Comparison of ENCODE assay signal across 1 cellular context in genomic region chr1:36187800-36188593, GRCh38.
A peak's percentile ranks its signal among the peaks of the same experiment; 100 is the strongest.
TF ChIP-seq lines count a peak whose summit lies in the region.

No MANE protein-coding gene starts in this region.

TF ChIP-seq in HepG2, 621 proteins besides CTCF, POLR2A, EP300 and RAD21 (continued from another document and continues in another):
- TF ChIP-seq SNAPC4 (CRISPR knock-in tag; IDR thresholded peaks at IDR 0.05) (no peak), ZSCAN30 (CRISPR knock-in tag; IDR thresholded peaks at IDR 0.05) (no peak), ZBTB42 (CRISPR knock-in tag; IDR thresholded peaks at IDR 0.05) (no peak), ZNF609 (CRISPR knock-in tag; IDR thresholded peaks at IDR 0.05; ENCODE audit: borderline replicate concordance) (no peak), RBFOX2 (IDR thresholded peaks at IDR 0.05; ENCODE audit: low read depth, low read length) (no peak), ZFAT (CRISPR knock-in tag; conservative IDR thresholded peaks at IDR 0.05) (no peak), TRIM22 (IDR thresholded peaks at IDR 0.05) (no peak), CEBPG (CRISPR knock-in tag; IDR thresholded peaks at IDR 0.05) (peak; percentile 40; the same call in 1 of the 2 replicates), ZNF839 (CRISPR knock-in tag; IDR thresholded peaks at IDR 0.05; ENCODE audit: borderline replicate concordance) (0 out of 2 replicates have a peak, but pooled peaks have one; percentile 63), ARID5B (CRISPR knock-in tag; IDR thresholded peaks at IDR 0.05) (peak; percentile 40; the same call in 1 of the 2 replicates), ZNF263 (CRISPR knock-in tag; IDR thresholded peaks at IDR 0.05) (peak; percentile 57; the same call in 1 of the 2 replicates), ZNF350 (CRISPR knock-in tag; IDR thresholded peaks at IDR 0.05; ENCODE audit: borderline replicate concordance, low read depth) (peak; percentile 81; the same call in 1 of the 2 replicates), ZNF563 (CRISPR knock-in tag; IDR thresholded peaks at IDR 0.05) (no peak), RBM22 (optimal IDR thresholded peaks at IDR 0.05; ENCODE audit: low read length) (no peak), ASH2L (IDR thresholded peaks at IDR 0.05; ENCODE audit: insufficient read length, low read depth, low read length) (no peak), ZKSCAN1 (IDR thresholded peaks at IDR 0.05; ENCODE audit: low read length) (no peak), KDM5A (IDR thresholded peaks at IDR 0.05; ENCODE audit: borderline replicate concordance, low read length) (no peak), SIN3A (IDR thresholded peaks at IDR 0.05; ENCODE audit: borderline replicate concordance, low read depth, low read length) (no peak), RFXAP (CRISPR knock-in tag; IDR thresholded peaks at IDR 0.05; ENCODE audit: borderline replicate concordance) (0 out of 2 replicates have a peak, but pooled peaks have one; percentile 18), ONECUT2 (CRISPR knock-in tag; IDR thresholded peaks at IDR 0.05) (no peak), ZMYM2 (CRISPR knock-in tag; IDR thresholded peaks at IDR 0.05) (0 out of 2 replicates have a peak, but pooled peaks have one; percentile 58), ZNF530 (CRISPR knock-in tag; IDR thresholded peaks at IDR 0.05; ENCODE audit: low read depth) (no peak), HCFC1 (IDR thresholded peaks at IDR 0.05; ENCODE audit: low read depth, low read length) (no peak), PAX8 (CRISPR knock-in tag; IDR thresholded peaks at IDR 0.05; ENCODE audit: borderline replicate concordance) (no peak), NONO (IDR thresholded peaks at IDR 0.05) (no peak), NONO (CRISPR knock-in tag; conservative IDR thresholded peaks at IDR 0.05) (peak; percentile 64; the same call in 1 of the 2 replicates), POLR2AphosphoS2 (IDR thresholded peaks at IDR 0.05; ENCODE audit: low read depth, low read length) (no peak), ZNF275 (CRISPR knock-in tag; IDR thresholded peaks at IDR 0.05; ENCODE audit: borderline replicate concordance) (no peak), ZBTB21 (CRISPR knock-in tag; IDR thresholded peaks at IDR 0.05) (no peak), ZNF180 (CRISPR knock-in tag; IDR thresholded peaks at IDR 0.05; ENCODE audit: borderline replicate concordance, low read depth) (no peak), SMYD3 (CRISPR knock-in tag; IDR thresholded peaks at IDR 0.05) (no peak), GLI4 (CRISPR knock-in tag; IDR thresholded peaks at IDR 0.05; ENCODE audit: borderline replicate concordance) (no peak), NFYB (CRISPR knock-in tag; IDR thresholded peaks at IDR 0.05) (no peak), FOXA1 (IDR thresholded peaks at IDR 0.05) (no peak), FOXA1 (CRISPR knock-in tag; IDR thresholded peaks at IDR 0.05) (0 out of 2 replicates have a peak, but pooled peaks have one; percentile 17), REXO4 (CRISPR knock-in tag; IDR thresholded peaks at IDR 0.05; ENCODE audit: borderline replicate concordance) (no peak), ZFP82 (CRISPR knock-in tag; IDR thresholded peaks at IDR 0.05; ENCODE audit: borderline replicate concordance) (no peak), THAP11 (CRISPR knock-in tag; IDR thresholded peaks at IDR 0.05) (peak; percentile 91), DBP (CRISPR knock-in tag; IDR thresholded peaks at IDR 0.05; ENCODE audit: not compliant biosample characterization) (no peak), SRF (IDR thresholded peaks at IDR 0.05; ENCODE audit: low read depth, low read length) (no peak), MXD1 (CRISPR knock-in tag; IDR thresholded peaks at IDR 0.05) (peak; percentile 19; the same call in 1 of the 2 replicates), SOX13 (IDR thresholded peaks at IDR 0.05) (no peak), SOX13 (CRISPR knock-in tag; conservative IDR thresholded peaks at IDR 0.05 in 1 of 2, IDR thresholded peaks at IDR 0.05 in 1 of 2) (0 out of 4 replicates have a peak, but pooled peaks of 1 of the 2 experiments have one; percentile 23), SETDB1 (CRISPR knock-in tag; IDR thresholded peaks at IDR 0.05; ENCODE audit: borderline replicate concordance) (no peak), ZNF780A (CRISPR knock-in tag; IDR thresholded peaks at IDR 0.05) (no peak), SNRNP70 (IDR thresholded peaks at IDR 0.05; ENCODE audit: low read depth, low read length) (no peak), ZNF747 (CRISPR knock-in tag; IDR thresholded peaks at IDR 0.05; ENCODE audit: borderline replicate concordance) (0 out of 2 replicates have a peak, but pooled peaks have one; percentile 7), TARDBP (CRISPR knock-in tag; IDR thresholded peaks at IDR 0.05) (0 out of 2 replicates have a peak, but pooled peaks have one; percentile 67)
